17 cellular contexts compared by ENCODE assay signal in genomic region chr7:66699998-66700397, GRCh38. TPM values are rescaled to one million over a fixed set of nuclear protein-coding genes. Genes with fewer than 3 reads are reported as not detected.
DNase-seq lines count a peak whose midpoint lies in the region; ATAC-seq and TF ChIP-seq lines count a peak whose summit lies in the region.
"Had no signal": no experiment of that assay in that cellular context is flagged by ENCODE, and none has a peak within 500 bp of the region (broad histone marks: within the 10 kb centered on the region; RNA-seq: fewer than 3 reads in every experiment).

No MANE protein-coding gene starts in this region.

- H3K9me3 Mint-ChIP-seq in osteocyte (ENCODE audit: unreplicated experiment), result no peaks in the 10 kb centered on the region
- H3K9me3 Mint-ChIP-seq: CD4-positive, alpha-beta T cell; stimulated activated effector memory CD8-positive, alpha-beta T cell treated with anti-CD3 and anti-CD28 coated beads, Interleukin-12 subunit alpha, Interleukin-12 subunit beta, amount 100 ng/mL, for 72 hours had no signal

- in situ Hi-C loops in gastrocnemius medialis (cut with MboI; ENCODE audit: low sequenced_read_pairs in 4 of 4), result no loop called here

- H3K4me3 ChIP-seq in gastrocnemius medialis, result no peak overlapping the region
- H3K4me3 ChIP-seq: A549, pancreas, vagina had no signal

- peaks cover 5% of the 10 kb centered on the region for H3K4me1 Mint-ChIP-seq in osteocyte (ENCODE audit: unreplicated experiment)
- H3K4me1 Mint-ChIP-seq: stimulated activated effector memory CD8-positive, alpha-beta T cell treated with anti-CD3 and anti-CD28 coated beads, Interleukin-12 subunit alpha, Interleukin-12 subunit beta, amount 100 ng/mL, for 72 hours had no signal

- no peak overlapping the region for H3K27ac Mint-ChIP-seq in osteocyte (ENCODE audit: unreplicated experiment)
- H3K27ac Mint-ChIP-seq: CD4-positive, alpha-beta T cell; stimulated activated effector memory CD8-positive, alpha-beta T cell treated with anti-CD3 and anti-CD28 coated beads, Interleukin-12 subunit alpha, Interleukin-12 subunit beta, amount 100 ng/mL, for 72 hours had no signal

- no peaks in the 10 kb centered on the region for H3K9me3 ChIP-seq in gastrocnemius medialis
- H3K9me3 ChIP-seq: A549, pancreas, vagina had no signal

- peak; percentile 35 to 86 for ATAC-seq in left cardiac atrium
- ATAC-seq in HG02973 (IDR thresholded peaks at IDR 0.05; ENCODE audit: unreplicated experiment), result no peak
- no peak for ATAC-seq in gastrocnemius medialis
- ATAC-seq in HG02885 (IDR thresholded peaks at IDR 0.05; ENCODE audit: poor library complexity, unreplicated experiment), result no peak
- ATAC-seq: A549; stimulated activated effector memory CD8-positive, alpha-beta T cell treated with anti-CD3 and anti-CD28 coated beads, Interleukin-12 subunit alpha, Interleukin-12 subunit beta, amount 100 ng/mL, for 72 hours had no signal

- no peak overlapping the region for H3K4me3 Mint-ChIP-seq in osteocyte (ENCODE audit: unreplicated experiment)
- H3K4me3 Mint-ChIP-seq: CD4-positive, alpha-beta T cell; stimulated activated effector memory CD8-positive, alpha-beta T cell treated with anti-CD3 and anti-CD28 coated beads, Interleukin-12 subunit alpha, Interleukin-12 subunit beta, amount 100 ng/mL, for 72 hours had no signal

- intact Hi-C loops in left cardiac atrium (cut with DNase I) (no loop called here), gastrocnemius medialis (cut with DNase I; ENCODE audit: low total_unique reads) (no loop called here)

- peaks cover 0 to 9% of the 10 kb centered on the region in 2 donors for H3K4me1 ChIP-seq in gastrocnemius medialis
- H3K4me1 ChIP-seq: A549, pancreas had no signal

- TF ChIP-seq CTCF in osteocyte (IDR thresholded peaks at IDR 0.05) (no peak), gastrocnemius medialis (IDR thresholded peaks at IDR 0.05 in 4 of 5, conservative IDR thresholded peaks at IDR 0.05 in 1 of 5) (no peak)

- no peaks in the 10 kb centered on the region for H3K27me3 ChIP-seq in gastrocnemius medialis
- H3K27me3 ChIP-seq: pancreas, vagina had no signal

- no peaks in the 10 kb centered on the region for H3K27me3 Mint-ChIP-seq in osteocyte (ENCODE audit: unreplicated experiment)
- H3K27me3 Mint-ChIP-seq: CD4-positive, alpha-beta T cell had no signal

- no peaks in the 10 kb centered on the region for H3K36me3 ChIP-seq in gastrocnemius medialis
- H3K36me3 ChIP-seq: pancreas, vagina had no signal

- no peak overlapping the region for H3K27ac ChIP-seq in gastrocnemius medialis
- H3K27ac ChIP-seq: A549, pancreas, vagina had no signal

- DNase-seq in AG08396 (ENCODE audit: low spot score) (peak; percentile 25), cerebellum (ENCODE audit: low spot score) (peak; percentile 28), left cardiac atrium (peak; percentile 57), osteocyte (ENCODE audit: extremely low spot score, unreplicated experiment) (peak; percentile 76), gastrocnemius medialis (no peak)
- DNase-seq in activated CD4-positive, alpha-beta T cell treated with anti-CD3 and anti-CD28 coated beads, Interleukin-2, amount 50 U/mL, for 4 hours, result no peak
- DNase-seq: activated CD8-positive, alpha-beta memory T cell treated with anti-CD3 and anti-CD28 coated beads for 24 hours; CD4-positive, alpha-beta T cell; central memory CD4-positive, alpha-beta T cell; NCI-H345; SHP77 had no signal

- TF ChIP-seq POLR2A in gastrocnemius medialis (IDR thresholded peaks at IDR 0.05), result no peak

- peaks cover 12% of the 10 kb centered on the region for H3K36me3 Mint-ChIP-seq in osteocyte (ENCODE audit: unreplicated experiment)

RNA-seq across cellular contexts. Expression of gene RABGEF1, which starts 40.5 kb away (rescaled TPM):
- 30.3 TPM for total RNA-seq in cerebellum
- total RNA-seq in left cardiac atrium, result 10 to 100 TPM; 16.0 to 20.8 TPM
- total RNA-seq in osteocyte, result 25.3 and 25.9 TPM in 2 replicates
- 10 to 100 TPM; 18.8 to 29.7 (median 24.9) TPM for total RNA-seq in gastrocnemius medialis

Comparison
In these comparisons a context has a peak if more than half of its experiments do, and no peak if none do; other contexts are left out.
1. DNase-seq: peak in AG08396 (single experiment), cerebellum (single experiment), left cardiac atrium (single experiment) and osteocyte (single experiment); none in gastrocnemius medialis (0 of 2) and activated CD4-positive, alpha-beta T cell treated with anti-CD3 and anti-CD28 coated beads, Interleukin-2, amount 50 U/mL, for 4 hours (0 of 2).
2. ATAC-seq: peak in left cardiac atrium (2 of 2); none in HG02973 (single experiment), gastrocnemius medialis (0 of 2) and HG02885 (single experiment).